Comparison of ENCODE assay signal across 20 cellular contexts in the genomic region with DNA sequence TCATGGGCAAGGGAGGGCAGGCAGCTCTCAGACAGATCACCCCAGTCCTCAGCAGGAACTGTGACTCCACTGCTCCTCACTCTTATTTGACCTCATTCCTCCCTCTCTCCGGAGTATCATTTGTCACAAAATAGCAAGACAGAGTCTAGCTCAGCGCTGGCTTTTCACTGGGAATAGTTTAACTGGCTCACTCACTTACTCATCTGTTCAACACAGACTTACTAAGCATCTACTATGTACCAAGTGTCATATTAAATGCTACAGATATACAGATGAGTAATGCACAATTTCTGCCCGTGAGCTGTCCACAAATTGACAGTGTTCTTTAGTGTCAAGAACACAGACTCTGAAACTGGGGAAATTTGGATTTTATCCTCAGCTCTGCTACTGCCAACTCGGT.
A peak's percentile ranks its signal among the peaks of the same experiment; 100 is the strongest.
DNase-seq lines count a peak whose midpoint lies in the region; TF ChIP-seq lines count a peak whose summit lies in the region.
"Had no signal": no experiment of that assay in that cellular context is flagged by ENCODE, and none has a peak within 500 bp of the region (broad histone marks: within the 10 kb centered on the region; RNA-seq: fewer than 3 reads in every experiment).

No MANE protein-coding gene starts in this region.

- peak; percentile 79 for DNase-seq in ELR (ENCODE audit: low read depth)
- peak; percentile 39 for DNase-seq in M059J (ENCODE audit: low read depth)
- DNase-seq in brain microvascular endothelial cell, result peak; percentile 43
- DNase-seq in stromal cell of bone marrow (ENCODE audit: low read depth), result peak; percentile 4
- DNase-seq in activated T-cell treated with anti-CD3 and anti-CD28 coated beads, Interleukin-2, amount 50 U/mL, for 24 hours, result no peak
- no peak for DNase-seq in NCI-H146 treated with DMSO at 0.1 percent for 48 hours (lab: John Stamatoyannopoulos, UW; ENCODE audit: unreplicated experiment)
- DNase-seq in NCI-H1694 (lab: John Stamatoyannopoulos, UW), result no peak
- no peak for DNase-seq in NAMALWA (ENCODE audit: low spot score)
- DNase-seq: ACHN; BE2C; CD4-positive, alpha-beta T cell; H7; NCI-H1105; NCI-H187; NCI-H226; NCI-H524; NCI-H82; PC-3 had no signal

- TF ChIP-seq CTCF in brain microvascular endothelial cell (IDR thresholded peaks at IDR 0.05; ENCODE audit: low read depth, low read length, missing control alignments), result no peak

- no peaks in the 10 kb centered on the region for H3K36me3 Mint-ChIP-seq in activated T-cell treated with anti-CD3 and anti-CD28 coated beads, Interleukin-2, amount 50 U/mL, for 24 hours (ENCODE audit: low read depth)

- in situ Hi-C loops in brain microvascular endothelial cell (cut with HindIII; ENCODE audit: low pct_ligation_motif_present, low sequenced_read_pairs), result no loop called here

- H3K27me3 ChIP-seq in brain microvascular endothelial cell (replicated peaks), result no peaks in the 10 kb centered on the region
- H3K27me3 ChIP-seq: BE2C, SJSA1 had no signal

- H3K4me3 Mint-ChIP-seq in activated T-cell treated with anti-CD3 and anti-CD28 coated beads, Interleukin-2, amount 50 U/mL, for 24 hours, result no peak overlapping the region
- H3K4me3 Mint-ChIP-seq: CD4-positive, alpha-beta T cell; T-helper 1 cell treated with Interleukin-12 subunit alpha and Interleukin-12 subunit beta and Interleukin-4 antibody, amounts not matched to agents 30 μg/mL and 1 μg/mL, for 36 hours had no signal

- no peak overlapping the region for H3K4me3 ChIP-seq in brain microvascular endothelial cell (ENCODE audit: low read depth, low read length)
- H3K4me3 ChIP-seq: SJSA1 had no signal

- peaks cover 23% of the 10 kb centered on the region for H3K4me1 Mint-ChIP-seq in activated T-cell treated with anti-CD3 and anti-CD28 coated beads, Interleukin-2, amount 50 U/mL, for 24 hours (ENCODE audit: low read depth)

- no peaks in the 10 kb centered on the region for H3K9me3 Mint-ChIP-seq in activated T-cell treated with anti-CD3 and anti-CD28 coated beads, Interleukin-2, amount 50 U/mL, for 24 hours
- H3K9me3 Mint-ChIP-seq: CD4-positive, alpha-beta T cell; T-helper 1 cell treated with Interleukin-12 subunit alpha and Interleukin-12 subunit beta and Interleukin-4 antibody, amounts not matched to agents 30 μg/mL and 1 μg/mL, for 36 hours had no signal

- H3K27ac ChIP-seq in brain microvascular endothelial cell, result no peak overlapping the region
- H3K27ac ChIP-seq: SJSA1 had no signal

- no peaks in the 10 kb centered on the region for H3K36me3 ChIP-seq in brain microvascular endothelial cell (replicated peaks)
- H3K36me3 ChIP-seq: BE2C, SJSA1 had no signal

- H3K27me3 Mint-ChIP-seq in activated T-cell treated with anti-CD3 and anti-CD28 coated beads, Interleukin-2, amount 50 U/mL, for 24 hours, result no peaks in the 10 kb centered on the region
- H3K27me3 Mint-ChIP-seq: CD4-positive, alpha-beta T cell had no signal

- H3K27ac Mint-ChIP-seq in activated T-cell treated with anti-CD3 and anti-CD28 coated beads, Interleukin-2, amount 50 U/mL, for 24 hours, result no peak overlapping the region
- H3K27ac Mint-ChIP-seq: CD4-positive, alpha-beta T cell; T-helper 1 cell treated with Interleukin-12 subunit alpha and Interleukin-12 subunit beta and Interleukin-4 antibody, amounts not matched to agents 30 μg/mL and 1 μg/mL, for 36 hours had no signal

Comparison
In these comparisons a context has a peak if more than half of its experiments do, and no peak if none do; other contexts are left out.
1. DNase-seq: peak in ELR (single experiment), M059J (single experiment), brain microvascular endothelial cell (single experiment) and stromal cell of bone marrow (single experiment); none in activated T-cell treated with anti-CD3 and anti-CD28 coated beads, Interleukin-2, amount 50 U/mL, for 24 hours (single experiment), NCI-H146 treated with DMSO at 0.1 percent for 48 hours (single experiment), NCI-H1694 (single experiment) and NAMALWA (single experiment).